Comparison of ENCODE assay signal across 8 cellular contexts in genomic region chr6:43798688-43799444, GRCh38. TPM values are rescaled to one million over a fixed set of nuclear protein-coding genes. Genes with fewer than 3 reads are reported as not detected.
DNase-seq lines count a peak whose midpoint lies in the region; ATAC-seq and TF ChIP-seq lines count a peak whose summit lies in the region.

No MANE protein-coding gene starts in this region.

- POLR2A ChIA-PET in activated B cell treated with CpG ODN at 0.5 μM for 24 hours (lab: Charles Lee): no interaction called here

- H3K4me1 ChIP-seq in hepatocyte (ENCODE audit: insufficient read depth) (peaks cover 43% of the 10 kb centered on the region), upper lobe of right lung (peaks cover 38% of the 10 kb centered on the region)

- H3K4me3 ChIP-seq in HL-60 (replicated peaks; ENCODE audit: insufficient read depth, low read length) (no peak overlapping the region), hepatocyte (no peak overlapping the region), upper lobe of right lung (no peak overlapping the region)

- ATAC-seq in GM18517 (IDR thresholded peaks at IDR 0.05; ENCODE audit: unreplicated experiment): peak; percentile 65
- peak; percentile 62 for ATAC-seq in activated B cell treated with CpG ODN at 0.5 μM for 24 hours (ENCODE audit: low read depth)
- ATAC-seq in upper lobe of right lung: peak; percentile 94
- no peak for ATAC-seq in GM18870 (IDR thresholded peaks at IDR 0.05; ENCODE audit: unreplicated experiment)

- H3K9me2 ChIP-seq in hepatocyte (replicated peaks; ENCODE audit: insufficient read depth): no peaks in the 10 kb centered on the region

- H3K27me3 Mint-ChIP-seq in activated B cell treated with CpG ODN at 0.5 μM for 24 hours: no peaks in the 10 kb centered on the region

- intact Hi-C loops in activated B cell treated with CpG ODN at 0.5 μM for 24 hours (cut with micrococcal nuclease): loop anchor here (2.0 kb wide), 1 partner anchor 24 kb away; no protein-coding TSS in a partner anchor
- intact Hi-C loops in upper lobe of right lung (cut with DNase I): no loop called here

- H3K36me3 Mint-ChIP-seq in activated B cell treated with CpG ODN at 0.5 μM for 24 hours (ENCODE audit: low read depth): no peaks in the 10 kb centered on the region

- H2AFZ ChIP-seq in hepatocyte: no peak overlapping the region

- H3K4me3 Mint-ChIP-seq in activated B cell treated with CpG ODN at 0.5 μM for 24 hours: no peak overlapping the region

- WGBS in hepatocyte (ENCODE audit: low lambda C conversion rate, missing lambda C conversion rate): 50% methylated on average over 10 of the region's 10 CpGs

- H3K9me3 Mint-ChIP-seq in activated B cell treated with CpG ODN at 0.5 μM for 24 hours: no peaks in the 10 kb centered on the region

- H3K27ac ChIP-seq in HL-60 (replicated peaks) (peak overlapping the region; percentile 92), hepatocyte (peak overlapping the region; percentile 97), upper lobe of right lung (peak overlapping the region; percentile 58)

- H3K9me3 ChIP-seq in hepatocyte (ENCODE audit: low read depth) (no peaks in the 10 kb centered on the region), upper lobe of right lung (no peaks in the 10 kb centered on the region)

- no peaks in the 10 kb centered on the region for H3K27me3 ChIP-seq in HL-60 (ENCODE audit: insufficient read depth, poor library complexity, severe bottlenecking)
- no peaks in the 10 kb centered on the region for H3K27me3 ChIP-seq in hepatocyte
- H3K27me3 ChIP-seq in upper lobe of right lung: no peaks in the 10 kb centered on the region

- H3K4me1 Mint-ChIP-seq in activated B cell treated with CpG ODN at 0.5 μM for 24 hours: peaks cover 17% of the 10 kb centered on the region

- no peak overlapping the region for H3K27ac Mint-ChIP-seq in activated B cell treated with CpG ODN at 0.5 μM for 24 hours

- TF ChIP-seq CTCF in HL-60 (IDR thresholded peaks at IDR 0.05; ENCODE audit: insufficient read depth, low read length) (no peak), activated B cell treated with CpG ODN at 0.5 μM for 24 hours (IDR thresholded peaks at IDR 0.05) (no peak), hepatocyte (IDR thresholded peaks at IDR 0.05; ENCODE audit: poor library complexity) (no peak), upper lobe of right lung (IDR thresholded peaks at IDR 0.05) (no peak)

- no peaks in the 10 kb centered on the region for H4K20me1 ChIP-seq in hepatocyte (ENCODE audit: insufficient read depth, poor library complexity, severe bottlenecking)

- H3K79me2 ChIP-seq in hepatocyte: no peaks in the 10 kb centered on the region

- CTCF ChIA-PET in activated B cell treated with CpG ODN at 0.5 μM for 24 hours (lab: Charles Lee): no interaction called here

- H3K36me3 ChIP-seq in hepatocyte (replicated peaks; ENCODE audit: insufficient read depth, low read depth): no peaks in the 10 kb centered on the region
- H3K36me3 ChIP-seq in upper lobe of right lung: no peaks in the 10 kb centered on the region

- peak overlapping the region; percentile 22 for H3K4me2 ChIP-seq in hepatocyte

- DNase-seq in HL-60 (ENCODE audit: low read depth in 1 of 2, low spot score in 1 of 2) (peak in 1 of 2 experiments; percentile 77), activated B cell treated with CpG ODN at 0.5 μM for 24 hours (no peak), hepatocyte (ENCODE audit: low spot score) (peak; percentile 95), upper lobe of right lung (peak; percentile 90), superior temporal gyrus (ENCODE audit: extremely low spot score) (no peak), NCI-H345 (lab: John Stamatoyannopoulos, UW) (no peak)

RNA-seq across cellular contexts. Expression of gene VEGFA, which starts 28.9 kb away (rescaled TPM):
- total RNA-seq in activated B cell treated with CpG ODN at 0.5 μM for 24 hours: 29.0 and 31.3 TPM in 2 replicates
- total RNA-seq in hepatocyte: 165 and 179 TPM in 2 replicates
- 129 and 148 TPM in 2 replicates for polyA plus RNA-seq in hepatocyte
- total RNA-seq in upper lobe of right lung: 231 TPM

Comparison
In these comparisons a context has a peak if more than half of its experiments do, and no peak if none do; other contexts are left out.
1. DNase-seq: peak in hepatocyte (single experiment) and upper lobe of right lung (single experiment); none in activated B cell treated with CpG ODN at 0.5 μM for 24 hours (single experiment), superior temporal gyrus (single experiment) and NCI-H345 (single experiment).
2. Peak in every context shown above with its lines, with median percentiles within 50 percentile points of each other: H3K27ac ChIP-seq.